Comparison of ENCODE assay signal across 8 cellular contexts in genomic region chr6:31400467-31401289, GRCh38. TPM values are rescaled to one million over a fixed set of nuclear protein-coding genes. Genes with fewer than 3 reads are reported as not detected.
DNase-seq lines count a peak whose midpoint lies in the region; ATAC-seq, FAIRE-seq and TF ChIP-seq lines count a peak whose summit lies in the region.

No MANE protein-coding gene starts in this region.

- H3K4me1 ChIP-seq in endothelial cell of umbilical vein (ENCODE audit: control insufficient read depth, extremely low read depth, insufficient read depth, low read length) (peaks cover 38% of the 10 kb centered on the region), mucosa of stomach (ENCODE audit: control insufficient read depth, insufficient read depth, low read length) (peaks cover 24% of the 10 kb centered on the region)

- peaks cover 4% of the 10 kb centered on the region for H3K36me3 Mint-ChIP-seq in activated CD8-positive, alpha-beta memory T cell treated with anti-CD3 and anti-CD28 coated beads, Interleukin-2, amount 10 ng/mL, durations not matched to agents 7 days and 5 days
- H3K36me3 Mint-ChIP-seq in stimulated activated effector memory CD8-positive, alpha-beta T cell treated with anti-CD3 and anti-CD28 coated beads, Interleukin-12 subunit alpha, Interleukin-12 subunit beta, amount 100 ng/mL, for 72 hours = peaks cover 16% of the 10 kb centered on the region

- DNase-seq in GM19240 (ENCODE audit: insufficient read length, low spot score) = peak; percentile 29
- DNase-seq in NCI-H226 = peak; percentile 78
- DNase-seq in activated CD8-positive, alpha-beta memory T cell treated with anti-CD3 and anti-CD28 coated beads, Interleukin-2, amount 10 ng/mL, durations not matched to agents 7 days and 5 days = peak; percentile 89
- DNase-seq in endothelial cell of umbilical vein (ENCODE audit: low read depth, low spot score) = peak; percentile 54
- DNase-seq in stimulated activated effector memory CD8-positive, alpha-beta T cell treated with anti-CD3 and anti-CD28 coated beads, Interleukin-12 subunit alpha, Interleukin-12 subunit beta, amount 100 ng/mL, for 72 hours (ENCODE audit: low spot score in 2 of 2) = peak; percentile 28 to 78
- no peak for DNase-seq in NCI-H446 treated with DMSO at 0.1 percent for 48 hours (lab: John Stamatoyannopoulos, UW)

- peak overlapping the region; percentile 91 for H3K27ac Mint-ChIP-seq in activated CD8-positive, alpha-beta memory T cell treated with anti-CD3 and anti-CD28 coated beads, Interleukin-2, amount 10 ng/mL, durations not matched to agents 7 days and 5 days
- H3K27ac Mint-ChIP-seq in stimulated activated effector memory CD8-positive, alpha-beta T cell treated with anti-CD3 and anti-CD28 coated beads, Interleukin-12 subunit alpha, Interleukin-12 subunit beta, amount 100 ng/mL, for 72 hours = peak overlapping the region; percentile 92

- no peaks in the 10 kb centered on the region for H3K9me1 ChIP-seq in endothelial cell of umbilical vein (replicated peaks; ENCODE audit: control insufficient read depth, extremely low read depth, insufficient read depth, low read length)

- H3K27me3 ChIP-seq in endothelial cell of umbilical vein (ENCODE audit: control insufficient read depth in 2 of 2, insufficient read depth in 2 of 2, low read length in 2 of 2) (no peaks in the 10 kb centered on the region), mucosa of stomach (ENCODE audit: control insufficient read depth, insufficient read depth, low read length) (no peaks in the 10 kb centered on the region)

- H3K27me3 Mint-ChIP-seq in activated CD8-positive, alpha-beta memory T cell treated with anti-CD3 and anti-CD28 coated beads, Interleukin-2, amount 10 ng/mL, durations not matched to agents 7 days and 5 days = no peaks in the 10 kb centered on the region

- peaks cover 46% of the 10 kb centered on the region for H3K79me2 ChIP-seq in endothelial cell of umbilical vein (ENCODE audit: control insufficient read depth, insufficient read depth, low read length)

- H3K4me2 ChIP-seq in endothelial cell of umbilical vein (ENCODE audit: insufficient read depth, low read length) = peak overlapping the region; percentile 87

- FAIRE-seq in endothelial cell of umbilical vein (lab: Jason Lieb, UNC) = no peak

- H3K4me3 ChIP-seq in endothelial cell of umbilical vein (replicated peaks in 1 of 3; ENCODE audit: insufficient read depth in 1 of 3, low read depth in 1 of 3, low read length in 3 of 3) = peak overlapping the region; percentile 41 to 81 (median 74)
- peak overlapping the region; percentile 53 for H3K4me3 ChIP-seq in mucosa of stomach (ENCODE audit: low read length)

- no peak for TF ChIP-seq CTCF in 22Rv1 (IDR thresholded peaks at IDR 0.05)
- no peak for TF ChIP-seq CTCF in endothelial cell of umbilical vein (IDR thresholded peaks at IDR 0.05; ENCODE audit: extremely low read depth in 1 of 2, insufficient read depth in 1 of 2, low read depth in 1 of 2, low read length in 2 of 2)

- ATAC-seq in activated CD8-positive, alpha-beta memory T cell treated with anti-CD3 and anti-CD28 coated beads, Interleukin-2, amount 10 ng/mL, durations not matched to agents 7 days and 5 days = peak; percentile 51
- ATAC-seq in stimulated activated effector memory CD8-positive, alpha-beta T cell treated with anti-CD3 and anti-CD28 coated beads, Interleukin-12 subunit alpha, Interleukin-12 subunit beta, amount 100 ng/mL, for 72 hours = peak; percentile 53

- POLR2A ChIA-PET in endothelial cell of umbilical vein (lab: Charles Lee) = no interaction called here

- peak overlapping the region; percentile 32 for H2AFZ ChIP-seq in endothelial cell of umbilical vein (ENCODE audit: low read depth, low read length)

- H3K9ac ChIP-seq in endothelial cell of umbilical vein (replicated peaks; ENCODE audit: extremely low read depth, insufficient read depth, low read length) = peak overlapping the region; percentile 93
- peak overlapping the region; percentile 96 for H3K9ac ChIP-seq in mucosa of stomach (ENCODE audit: low read length)

- BruUV-seq in endothelial cell of umbilical vein (replicated peaks; lab: Mats Ljungman, UMichigan) = TSS peak; percentile 27

- dilution Hi-C loops in endothelial cell of umbilical vein (cut with MboI; ENCODE audit: extremely low pct_ligation_motif_present, low sequenced_read_pairs) = no loop called here

- H3K36me3 ChIP-seq in endothelial cell of umbilical vein (ENCODE audit: control insufficient read depth in 2 of 2, extremely low read depth in 1 of 2, insufficient read depth in 2 of 2, low read length in 2 of 2) (no peaks in the 10 kb centered on the region), mucosa of stomach (ENCODE audit: control insufficient read depth, insufficient read depth, low read length) (no peaks in the 10 kb centered on the region)

- H3K4me3 Mint-ChIP-seq in activated CD8-positive, alpha-beta memory T cell treated with anti-CD3 and anti-CD28 coated beads, Interleukin-2, amount 10 ng/mL, durations not matched to agents 7 days and 5 days = peak overlapping the region; percentile 79
- peak overlapping the region; percentile 78 for H3K4me3 Mint-ChIP-seq in stimulated activated effector memory CD8-positive, alpha-beta T cell treated with anti-CD3 and anti-CD28 coated beads, Interleukin-12 subunit alpha, Interleukin-12 subunit beta, amount 100 ng/mL, for 72 hours

- intact Hi-C loops in endothelial cell of umbilical vein (cut with micrococcal nuclease) = loop anchor here (2.0 to 5.0 kb wide), 3 partner anchors 16 to 147 kb away; partner anchors contain the start of genes ATP6V1G2 and NFKBIL1

- H3K27ac ChIP-seq in 22Rv1 (peak overlapping the region; percentile 88), endothelial cell of umbilical vein (ENCODE audit: insufficient read depth, low read depth, low read length) (peak overlapping the region; percentile 92)

- H3K4me1 Mint-ChIP-seq in activated CD8-positive, alpha-beta memory T cell treated with anti-CD3 and anti-CD28 coated beads, Interleukin-2, amount 10 ng/mL, durations not matched to agents 7 days and 5 days = peaks cover 59% of the 10 kb centered on the region
- peaks cover 70% of the 10 kb centered on the region for H3K4me1 Mint-ChIP-seq in stimulated activated effector memory CD8-positive, alpha-beta T cell treated with anti-CD3 and anti-CD28 coated beads, Interleukin-12 subunit alpha, Interleukin-12 subunit beta, amount 100 ng/mL, for 72 hours

- CTCF ChIA-PET in activated CD8-positive, alpha-beta memory T cell treated with anti-CD3 and anti-CD28 coated beads, Interleukin-2, amount 10 ng/mL, durations not matched to agents 7 days and 5 days (lab: Charles Lee) = interaction anchor here (0.7 to 9.0 kb wide), 12 partner anchors 10 to 567 kb away, joined by 3 to 93 read pairs (median 7); no protein-coding TSS in a partner anchor
- CTCF ChIA-PET in endothelial cell of umbilical vein (lab: Charles Lee) = interaction anchor here (0.7 to 5.7 kb wide), 4 partner anchors 23 to 146 kb away, joined by 3 to 84 read pairs (median 4); partner anchors contain the start of gene NFKBIL1

- no peak for TF ChIP-seq POLR2A in endothelial cell of umbilical vein (IDR thresholded peaks at IDR 0.05; ENCODE audit: low read depth, low read length)

- H3K9me3 ChIP-seq in endothelial cell of umbilical vein (replicated peaks; ENCODE audit: control insufficient read depth, insufficient read depth, low read length) (no peaks in the 10 kb centered on the region), mucosa of stomach (ENCODE audit: control insufficient read depth, low read length) (no peaks in the 10 kb centered on the region)

- no peaks in the 10 kb centered on the region for H3K9me3 Mint-ChIP-seq in activated CD8-positive, alpha-beta memory T cell treated with anti-CD3 and anti-CD28 coated beads, Interleukin-2, amount 10 ng/mL, durations not matched to agents 7 days and 5 days (ENCODE audit: low read depth)
- no peaks in the 10 kb centered on the region for H3K9me3 Mint-ChIP-seq in stimulated activated effector memory CD8-positive, alpha-beta T cell treated with anti-CD3 and anti-CD28 coated beads, Interleukin-12 subunit alpha, Interleukin-12 subunit beta, amount 100 ng/mL, for 72 hours

- H4K20me1 ChIP-seq in endothelial cell of umbilical vein (replicated peaks; ENCODE audit: control insufficient read depth, extremely low read depth, insufficient read depth, low read length) = no peaks in the 10 kb centered on the region

TF ChIP-seq in endothelial cell of umbilical vein, 7 proteins besides CTCF, POLR2A, EP300 and RAD21:
- TF ChIP-seq MAX (IDR thresholded peaks at IDR 0.05; ENCODE audit: insufficient read depth, insufficient read length) (no peak), POLR2AphosphoS5 (IDR thresholded peaks at IDR 0.05; ENCODE audit: insufficient read depth, low read depth, low read length) (peak; percentile 59)

RNA-seq across cellular contexts. Expression of gene MICA, which starts 2.7 kb away (rescaled TPM):
- total RNA-seq in activated CD8-positive, alpha-beta memory T cell treated with anti-CD3 and anti-CD28 coated beads, Interleukin-2, amount 10 ng/mL, durations not matched to agents 7 days and 5 days = 10 to 100 TPM; 15.6 to 24.7 TPM
- 42.5 and 45.2 TPM in 2 replicates for total RNA-seq in endothelial cell of umbilical vein
- 99.3 and 101 TPM in 2 replicates for polyA plus RNA-seq in endothelial cell of umbilical vein
- polyA plus RNA-seq in endothelial cell of umbilical vein (2011; cell fraction: cytosol; rRNA removed) = 90.1 and 96.4 TPM in 2 replicates
- polyA plus RNA-seq in endothelial cell of umbilical vein (2011; cell fraction: nucleus; rRNA removed) = 78.3 and 83.9 TPM in 2 replicates
- polyA plus RNA-seq in endothelial cell of umbilical vein (2012) = 63.2 and 84.8 TPM in 2 replicates
- polyA minus RNA-seq in endothelial cell of umbilical vein = 78.6 and 95.4 TPM in 2 replicates
- polyA minus RNA-seq in endothelial cell of umbilical vein (2011; cell fraction: cytosol; rRNA and poly(A)+ RNA removed) = 19.3 TPM
- polyA minus RNA-seq in endothelial cell of umbilical vein (2011; cell fraction: nucleus; rRNA and poly(A)+ RNA removed) = 17.1 and 21.6 TPM in 2 replicates

RNA-seq across cellular contexts. Expression of gene HLA-B, which starts 43.7 kb away (rescaled TPM):
- 1,000 to 10,000 TPM; 4,786 to 5,045 TPM for total RNA-seq in activated CD8-positive, alpha-beta memory T cell treated with anti-CD3 and anti-CD28 coated beads, Interleukin-2, amount 10 ng/mL, durations not matched to agents 7 days and 5 days
- total RNA-seq in endothelial cell of umbilical vein = 111 and 126 TPM in 2 replicates
- 119 and 151 TPM in 2 replicates for polyA plus RNA-seq in endothelial cell of umbilical vein
- 77.9 and 94.6 TPM in 2 replicates for polyA plus RNA-seq in endothelial cell of umbilical vein (2011; cell fraction: cytosol; rRNA removed)
- polyA plus RNA-seq in endothelial cell of umbilical vein (2011; cell fraction: nucleus; rRNA removed) = 87.5 and 110 TPM in 2 replicates
- 195 and 229 TPM in 2 replicates for polyA plus RNA-seq in endothelial cell of umbilical vein (2012)
- 49.1 and 98.7 TPM in 2 replicates for polyA minus RNA-seq in endothelial cell of umbilical vein
- polyA minus RNA-seq in endothelial cell of umbilical vein (2011; cell fraction: cytosol; rRNA and poly(A)+ RNA removed) = 67.2 TPM
- polyA minus RNA-seq in endothelial cell of umbilical vein (2011; cell fraction: nucleus; rRNA and poly(A)+ RNA removed) = 19.8 and 24.8 TPM in 2 replicates

Comparison
In these comparisons a context has a peak if more than half of its experiments do, and no peak if none do; other contexts are left out.
1. RNA of gene HLA-B, which starts 43.7 kb away (total RNA-seq): 4,786 to 5,045 TPM in activated CD8-positive, alpha-beta memory T cell treated with anti-CD3 and anti-CD28 coated beads, Interleukin-2, amount 10 ng/mL, durations not matched to agents 7 days and 5 days; 111 to 126 TPM in endothelial cell of umbilical vein; every median in the first group is over 10 times any median in the second.